20 cellular contexts compared by ENCODE assay signal in genomic region chr17:77273397-77274136, GRCh38.
A peak's percentile ranks its signal among the peaks of the same experiment; 100 is the strongest.
DNase-seq lines count a peak whose midpoint lies in the region; TF ChIP-seq lines count a peak whose summit lies in the region.
"Had no signal": no experiment of that assay in that cellular context is flagged by ENCODE, and none has a peak within 500 bp of the region (broad histone marks: within the 10 kb centered on the region; RNA-seq: fewer than 3 reads in every experiment).

No MANE protein-coding gene starts in this region.

- H3K9me3 Mint-ChIP-seq in neural crest cell (no peaks in the 10 kb centered on the region), glutamatergic neuron (ENCODE audit: unreplicated experiment) (no peaks in the 10 kb centered on the region)
- H3K9me3 Mint-ChIP-seq in activated naive CD4-positive, alpha-beta T cell treated with anti-CD3 and anti-CD28 coated beads for 36 hours, result no peaks in the 10 kb centered on the region
- H3K9me3 Mint-ChIP-seq: activated T-helper 2 cell treated with anti-CD3 and anti-CD28 coated beads, Interferon-gamma antibody, Interleukin-2, Interleukin-4, amounts not matched to agents 10 μg/mL and 5 μg/mL and 100 μg/mL, durations not matched to agents 14 hours and 24 hours and 36 hours; nephron had no signal

- no peak for TF ChIP-seq CTCF in neural crest cell (conservative IDR thresholded peaks at IDR 0.05)
- TF ChIP-seq CTCF in glutamatergic neuron (IDR thresholded peaks at IDR 0.05; ENCODE audit: partially characterized antibody, unreplicated experiment), result no peak

- H3K4me3 ChIP-seq in BLaER1 treated with 17β-estradiol and CSF1 and Interleukin-3, amounts not matched to agents 10 nM and 100 nM, result peak overlapping the region in 1 of 10 experiments; percentile 7; a peak in 1 of 20 replicates
- no peak overlapping the region for H3K4me3 ChIP-seq in SJCRH30
- H3K4me3 ChIP-seq in effector memory CD4-positive, alpha-beta T cell (ENCODE audit: insufficient read depth, low read depth, low read length, poor library complexity, severe bottlenecking), result no peak overlapping the region
- H3K4me3 ChIP-seq: adrenal gland had no signal

- CTCF ChIA-PET in activated naive CD4-positive, alpha-beta T cell treated with anti-CD3 and anti-CD28 coated beads for 36 hours (lab: Charles Lee), result interaction anchor here (0.7 kb wide), 1 partner anchor 30 kb away, joined by 3 read pairs; no protein-coding TSS in a partner anchor

- H3K9me3 ChIP-seq in BLaER1 treated with 17β-estradiol and CSF1 and Interleukin-3, amounts not matched to agents 10 nM and 100 nM (replicated peaks in 1 of 11), result peaks cover 0 to 22% (median 16%) of the 10 kb centered on the region in 11 experiments; a peak in 19 of 22 replicates
- H3K9me3 ChIP-seq in SJCRH30 (replicated peaks), result peaks cover 8% of the 10 kb centered on the region
- H3K9me3 ChIP-seq in effector memory CD4-positive, alpha-beta T cell (ENCODE audit: control insufficient read depth, low read length), result no peaks in the 10 kb centered on the region
- H3K9me3 ChIP-seq: adrenal gland, spleen had no signal

- H3K9ac ChIP-seq in BLaER1 treated with 17β-estradiol and CSF1 and Interleukin-3, amounts not matched to agents 10 nM and 100 nM, result peak overlapping the region in 3 of 11 experiments; percentile 1 to 33 (median 33); a peak in 2 of 22 replicates
- H3K9ac ChIP-seq: KMS-11 had no signal

- H4K20me1 ChIP-seq in BLaER1 treated with 17β-estradiol and CSF1 and Interleukin-3, amounts not matched to agents 10 nM and 100 nM, result no peaks in the 10 kb centered on the region

- H3K27ac Mint-ChIP-seq in neural crest cell (ENCODE audit: unreplicated experiment), result peak overlapping the region; percentile 35
- H3K27ac Mint-ChIP-seq in glutamatergic neuron (ENCODE audit: unreplicated experiment), result no peak overlapping the region
- H3K27ac Mint-ChIP-seq in activated naive CD4-positive, alpha-beta T cell treated with anti-CD3 and anti-CD28 coated beads for 36 hours, result no peak overlapping the region
- H3K27ac Mint-ChIP-seq: activated T-helper 2 cell treated with anti-CD3 and anti-CD28 coated beads, Interferon-gamma antibody, Interleukin-2, Interleukin-4, amounts not matched to agents 10 μg/mL and 5 μg/mL and 100 μg/mL, durations not matched to agents 14 hours and 24 hours and 36 hours; nephron had no signal

- H3K36me3 ChIP-seq in BLaER1 treated with 17β-estradiol and CSF1 and Interleukin-3, amounts not matched to agents 10 nM and 100 nM, result no peaks in the 10 kb centered on the region
- no peaks in the 10 kb centered on the region for H3K36me3 ChIP-seq in SJCRH30
- no peaks in the 10 kb centered on the region for H3K36me3 ChIP-seq in effector memory CD4-positive, alpha-beta T cell (ENCODE audit: control insufficient read depth, insufficient read depth, low read length)
- H3K36me3 ChIP-seq: adrenal gland, spleen had no signal

- H3K4me2 ChIP-seq in BLaER1 treated with 17β-estradiol and CSF1 and Interleukin-3, amounts not matched to agents 10 nM and 100 nM, result peak overlapping the region; percentile 14 to 82 (median 47)
- H3K4me2 ChIP-seq: KMS-11 had no signal

- H3K4me1 Mint-ChIP-seq in neural crest cell, result peaks cover 11% of the 10 kb centered on the region
- peaks cover 2% of the 10 kb centered on the region for H3K4me1 Mint-ChIP-seq in glutamatergic neuron (ENCODE audit: low read depth, unreplicated experiment)
- no peaks in the 10 kb centered on the region for H3K4me1 Mint-ChIP-seq in activated naive CD4-positive, alpha-beta T cell treated with anti-CD3 and anti-CD28 coated beads for 36 hours (ENCODE audit: low read depth)
- H3K4me1 Mint-ChIP-seq: nephron had no signal

- H3K4me1 ChIP-seq in BLaER1 treated with 17β-estradiol and CSF1 and Interleukin-3, amounts not matched to agents 10 nM and 100 nM, result peaks cover 13 to 64% (median 15%) of the 10 kb centered on the region in 10 experiments
- peaks cover 3% of the 10 kb centered on the region for H3K4me1 ChIP-seq in SJCRH30
- H3K4me1 ChIP-seq in effector memory CD4-positive, alpha-beta T cell (ENCODE audit: control insufficient read depth, insufficient read depth, low read length, poor library complexity, severe bottlenecking), result no peaks in the 10 kb centered on the region
- H3K4me1 ChIP-seq: adrenal gland, foreskin keratinocyte had no signal

- DNase-seq in HT1080 (ENCODE audit: low read depth), result peak; percentile 47
- DNase-seq in SJCRH30, result peak; percentile 88 to 91
- DNase-seq in neural crest cell (ENCODE audit: low read depth, low spot score), result no peak
- DNase-seq in retina, result no peak
- no peak for DNase-seq in glutamatergic neuron
- DNase-seq in effector memory CD4-positive, alpha-beta T cell, result no peak
- no peak for DNase-seq in activated naive CD4-positive, alpha-beta T cell treated with anti-CD3 and anti-CD28 coated beads for 36 hours
- DNase-seq: adrenal gland; cortex of kidney; foreskin keratinocyte; kidney glomerular epithelial cell; NCI-H1417; NCI-H2171; NCI-H526 treated with DMSO at 0.1 percent for 48 hours; spleen; stimulated activated CD8-positive, alpha-beta memory T cell treated with anti-CD3 and anti-CD28 coated beads, Interleukin-4, amount 100 ng/mL, for 48 hours had no signal

- peaks cover 14% of the 10 kb centered on the region for H3K27me3 Mint-ChIP-seq in neural crest cell (ENCODE audit: low read depth)
- H3K27me3 Mint-ChIP-seq in glutamatergic neuron (ENCODE audit: unreplicated experiment), result peaks cover 8% of the 10 kb centered on the region
- H3K27me3 Mint-ChIP-seq in activated naive CD4-positive, alpha-beta T cell treated with anti-CD3 and anti-CD28 coated beads for 36 hours (ENCODE audit: low read depth), result peaks cover 1% of the 10 kb centered on the region

- intact Hi-C loops in activated naive CD4-positive, alpha-beta T cell treated with anti-CD3 and anti-CD28 coated beads for 36 hours (cut with micrococcal nuclease), result no loop called here

- no peaks in the 10 kb centered on the region for H3K27me3 ChIP-seq in BLaER1 treated with 17β-estradiol and CSF1 and Interleukin-3, amounts not matched to agents 10 nM and 100 nM
- H3K27me3 ChIP-seq in SJCRH30, result no peaks in the 10 kb centered on the region
- no peaks in the 10 kb centered on the region for H3K27me3 ChIP-seq in effector memory CD4-positive, alpha-beta T cell (replicated peaks; ENCODE audit: control insufficient read depth, insufficient read depth, low read length, poor library complexity, severe bottlenecking)
- H3K27me3 ChIP-seq: adrenal gland, foreskin keratinocyte, spleen had no signal

- no peaks in the 10 kb centered on the region for H3K36me3 Mint-ChIP-seq in neural crest cell (ENCODE audit: low read depth)
- H3K36me3 Mint-ChIP-seq in glutamatergic neuron (ENCODE audit: unreplicated experiment), result no peaks in the 10 kb centered on the region
- no peaks in the 10 kb centered on the region for H3K36me3 Mint-ChIP-seq in activated naive CD4-positive, alpha-beta T cell treated with anti-CD3 and anti-CD28 coated beads for 36 hours (ENCODE audit: low read depth)

- H3K4me3 Mint-ChIP-seq in neural crest cell, result no peak overlapping the region
- no peak overlapping the region for H3K4me3 Mint-ChIP-seq in glutamatergic neuron (ENCODE audit: unreplicated experiment)
- H3K4me3 Mint-ChIP-seq in activated naive CD4-positive, alpha-beta T cell treated with anti-CD3 and anti-CD28 coated beads for 36 hours, result no peak overlapping the region
- H3K4me3 Mint-ChIP-seq: nephron had no signal

- H3K27ac ChIP-seq in BLaER1 treated with 17β-estradiol and CSF1 and Interleukin-3, amounts not matched to agents 10 nM and 100 nM, result peak overlapping the region in 5 of 11 experiments; percentile 24 to 61 (median 53); a peak in 11 of 22 replicates
- H3K27ac ChIP-seq in SJCRH30, result peak overlapping the region; percentile 63
- H3K27ac ChIP-seq in effector memory CD4-positive, alpha-beta T cell (ENCODE audit: insufficient read depth, low read length, poor library complexity, severe bottlenecking), result no peak overlapping the region
- H3K27ac ChIP-seq: adrenal gland, foreskin keratinocyte, KMS-11 had no signal

Comparison
In these comparisons a context has a peak if more than half of its experiments do, and no peak if none do; other contexts are left out.
1. DNase-seq: peak in HT1080 (single experiment) and SJCRH30 (2 of 2); none in neural crest cell (single experiment), retina (single experiment), glutamatergic neuron (single experiment), effector memory CD4-positive, alpha-beta T cell (0 of 3) and activated naive CD4-positive, alpha-beta T cell treated with anti-CD3 and anti-CD28 coated beads for 36 hours (single experiment).